ENCODE assay signal across 13 cellular contexts in genomic region chr15:50128266-50128665, GRCh38. TPM values are rescaled to one million over a fixed set of nuclear protein-coding genes. Genes with fewer than 3 reads are reported as not detected.
DNase-seq lines count a peak whose midpoint lies in the region; ATAC-seq, FAIRE-seq and TF ChIP-seq lines count a peak whose summit lies in the region.
"Had no signal": no experiment of that assay in that cellular context is flagged by ENCODE, and none has a peak within 500 bp of the region (broad histone marks: within the 10 kb centered on the region; RNA-seq: fewer than 3 reads in every experiment).

No MANE protein-coding gene starts in this region.

- DNase-seq in Ammon's horn (ENCODE audit: low spot score) = peak; percentile 77
- DNase-seq in M059J (ENCODE audit: low read depth) = peak; percentile 37
- DNase-seq in K562 (ENCODE audit: extremely low read depth in 1 of 4, low spot score in 3 of 4) = peak in 3 of 4 experiments; percentile 18 to 68 (median 33)
- peak; percentile 73 to 89 for DNase-seq in lower leg skin (ENCODE audit: low spot score in 2 of 2)
- DNase-seq in stimulated activated CD4-positive, alpha-beta T cell treated with anti-CD3 and anti-CD28 coated beads, Interleukin-2, amount 100 ng/mL, for 24 hours = no peak
- DNase-seq in NCI-H1930 (lab: John Stamatoyannopoulos, UW) = no peak
- DNase-seq: activated CD4-positive, alpha-beta memory T cell treated with anti-CD3 and anti-CD28 coated beads, Interleukin-2, amount 10 ng/mL, durations not matched to agents 7 days and 5 days; Karpas-422; kidney glomerular epithelial cell had no signal

- no peaks in the 10 kb centered on the region for H3K9me3 ChIP-seq in K562 (replicated peaks; ENCODE audit: control insufficient read depth, insufficient read depth, low read depth, low read length)

- H3K4me2 ChIP-seq in K562 (ENCODE audit: insufficient read depth, low read length) = no peak overlapping the region

- no TSS peak for BruUV-seq in K562 (replicated peaks; lab: Mats Ljungman, UMichigan)

- TF ChIP-seq CTCF in K562 (IDR thresholded peaks at IDR 0.05 in 2 of 3, conservative IDR thresholded peaks at IDR 0.05 in 1 of 3; ENCODE audit: insufficient read depth in 2 of 3, low read depth in 1 of 3, low read length in 3 of 3) (peak; percentile 27 to 58 (median 56); a peak in 5 of 6 replicates), lower leg skin (IDR thresholded peaks at IDR 0.05) (no peak)

- no peaks in the 10 kb centered on the region for H3K4me1 ChIP-seq in K562 (replicated peaks in 1 of 2; ENCODE audit: control insufficient read depth in 2 of 2, insufficient read depth in 2 of 2, low read length in 2 of 2)

- no peak overlapping the region for H3K27ac ChIP-seq in K562 (ENCODE audit: extremely low read depth, low read depth, low read length)
- H3K27ac ChIP-seq: BLaER1 treated with 17β-estradiol and CSF1 and Interleukin-3, amounts not matched to agents 10 nM and 100 nM had no signal

- no peaks in the 10 kb centered on the region for H4K20me1 ChIP-seq in K562 (replicated peaks; ENCODE audit: control insufficient read depth, insufficient read depth, low read length)
- H4K20me1 ChIP-seq: BLaER1 treated with 17β-estradiol and CSF1 and Interleukin-3, amounts not matched to agents 10 nM and 100 nM had no signal

- no peak overlapping the region for H2AFZ ChIP-seq in K562 (ENCODE audit: low read depth, low read length)

- TF ChIP-seq EP300 in K562 (IDR thresholded peaks at IDR 0.05; ENCODE audit: low read length) = no peak

- intact Hi-C loops in K562 (cut with micrococcal nuclease) (no loop called here), lower leg skin (cut with DNase I; ENCODE audit: low total_unique reads) (no loop called here)

- no peak for TF ChIP-seq POLR2A in K562 (conservative IDR thresholded peaks at IDR 0.05)
- TF ChIP-seq POLR2A in lower leg skin (IDR thresholded peaks at IDR 0.05) = no peak

- POLR2A ChIA-PET in K562 (lab: Yijun Ruan, JAX) = interaction anchor here (0.6 to 1.5 kb wide), 4 partner anchors 9 to 724 kb away, joined by 3 to 4 read pairs (median 4); partner anchors contain the start of gene ATP8B4

- H3K27me3 ChIP-seq in K562 (ENCODE audit: control insufficient read depth in 2 of 2, insufficient read depth in 2 of 2, low read length in 2 of 2) = no peaks in the 10 kb centered on the region
- H3K27me3 ChIP-seq: BLaER1 treated with 17β-estradiol and CSF1 and Interleukin-3, amounts not matched to agents 10 nM and 100 nM had no signal

- CTCF ChIA-PET in K562 (lab: Yijun Ruan, JAX; ENCODE audit: low intra/inter-chr PET ratio) = no interaction called here

- no peaks in the 10 kb centered on the region for H3K9me1 ChIP-seq in K562 (ENCODE audit: control insufficient read depth, insufficient read depth, low read length)

- peak; percentile 79 for FAIRE-seq in K562 (lab: Jason Lieb, UNC)

- in situ Hi-C loops in K562 (cut with MboI) = loop anchor here (25.0 kb wide), 1 partner anchor 1766 kb away; no protein-coding TSS in a partner anchor

- ATAC-seq in K562 (peak; percentile 75), HG03442 (IDR thresholded peaks at IDR 0.05; ENCODE audit: unreplicated experiment) (no peak), GM21381 (IDR thresholded peaks at IDR 0.05; ENCODE audit: unreplicated experiment) (no peak)
- ATAC-seq: Panc1 had no signal

- H3K4me3 ChIP-seq in K562 (no peak overlapping the region), lower leg skin (ENCODE audit: low read depth, poor library complexity, severe bottlenecking) (no peak overlapping the region)
- H3K4me3 ChIP-seq: BLaER1 treated with 17β-estradiol and CSF1 and Interleukin-3, amounts not matched to agents 10 nM and 100 nM had no signal

- no peak overlapping the region for H3K9ac ChIP-seq in K562 (ENCODE audit: insufficient read depth in 1 of 2, low read depth in 2 of 2, low read length in 2 of 2)
- H3K9ac ChIP-seq: BLaER1 treated with 17β-estradiol and CSF1 and Interleukin-3, amounts not matched to agents 10 nM and 100 nM had no signal

- H3K79me2 ChIP-seq in K562 (ENCODE audit: control insufficient read depth, insufficient read depth, low read length) = no peaks in the 10 kb centered on the region

- no peaks in the 10 kb centered on the region for H3K36me3 ChIP-seq in K562 (ENCODE audit: control insufficient read depth, insufficient read depth, low read length)
- H3K36me3 ChIP-seq: BLaER1 treated with 17β-estradiol and CSF1 and Interleukin-3, amounts not matched to agents 10 nM and 100 nM had no signal

- peak; percentile 34 to 55; a peak in 3 of 4 replicates for TF ChIP-seq RAD21 in K562 (CRISPR knock-in tag; conservative IDR thresholded peaks at IDR 0.05 in 1 of 2, IDR thresholded peaks at IDR 0.05 in 1 of 2)

TF ChIP-seq in K562, 482 proteins besides CTCF, POLR2A, EP300 and RAD21 (continues in another document):
- no peak for TF ChIP-seq ZFPM2 (CRISPR knock-in tag; IDR thresholded peaks at IDR 0.05)
- TF ChIP-seq RBFOX2 (IDR thresholded peaks at IDR 0.05; ENCODE audit: low read depth, low read length) = no peak
- TF ChIP-seq CTBP1 (IDR thresholded peaks at IDR 0.05; ENCODE audit: borderline replicate concordance) = peak; percentile 71; the same call in 1 of the 2 replicates
- 0 out of 2 replicates have a peak, but pooled peaks have one; percentile 7 for TF ChIP-seq JUND (IDR thresholded peaks at IDR 0.05; ENCODE audit: borderline replicate concordance, low read depth, low read length)
- TF ChIP-seq JUND (tag; IDR thresholded peaks at IDR 0.05; ENCODE audit: borderline replicate concordance, low read depth, low read length) = no peak; the same call in 2 of the 3 replicates
- no peak for TF ChIP-seq MIER1 (IDR thresholded peaks at IDR 0.05; ENCODE audit: low read depth)
- TF ChIP-seq, protein P1, sequence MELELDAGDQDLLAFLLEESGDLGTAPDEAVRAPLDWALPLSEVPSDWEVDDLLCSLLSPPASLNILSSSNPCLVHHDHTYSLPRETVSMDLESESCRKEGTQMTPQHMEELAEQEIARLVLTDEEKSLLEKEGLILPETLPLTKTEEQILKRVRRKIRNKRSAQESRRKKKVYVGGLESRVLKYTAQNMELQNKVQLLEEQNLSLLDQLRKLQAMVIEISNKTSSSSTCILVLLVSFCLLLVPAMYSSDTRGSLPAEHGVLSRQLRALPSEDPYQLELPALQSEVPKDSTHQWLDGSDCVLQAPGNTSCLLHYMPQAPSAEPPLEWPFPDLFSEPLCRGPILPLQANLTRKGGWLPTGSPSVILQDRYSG (tag; conservative IDR thresholded peaks at IDR 0.05; ENCODE audit: low read depth) = no peak
- TF ChIP-seq, protein P2, sequence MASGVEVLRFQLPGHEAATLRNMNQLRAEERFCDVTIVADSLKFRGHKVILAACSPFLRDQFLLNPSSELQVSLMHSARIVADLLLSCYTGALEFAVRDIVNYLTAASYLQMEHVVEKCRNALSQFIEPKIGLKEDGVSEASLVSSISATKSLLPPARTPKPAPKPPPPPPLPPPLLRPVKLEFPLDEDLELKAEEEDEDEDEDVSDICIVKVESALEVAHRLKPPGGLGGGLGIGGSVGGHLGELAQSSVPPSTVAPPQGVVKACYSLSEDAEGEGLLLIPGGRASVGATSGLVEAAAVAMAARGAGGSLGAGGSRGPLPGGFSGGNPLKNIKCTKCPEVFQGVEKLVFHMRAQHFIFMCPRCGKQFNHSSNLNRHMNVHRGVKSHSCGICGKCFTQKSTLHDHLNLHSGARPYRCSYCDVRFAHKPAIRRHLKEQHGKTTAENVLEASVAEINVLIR (CRISPR knock-in tag; IDR thresholded peaks at IDR 0.05) = no peak
- no peak for TF ChIP-seq ZNF436 (CRISPR knock-in tag; IDR thresholded peaks at IDR 0.05)

RNA-seq across cellular contexts. Expression of gene ATP8B4, which starts 9.2 kb away (rescaled TPM):
- 0.89 and 2.1 TPM in 2 replicates for total RNA-seq in M059J (2014; rRNA removed; shearing (Covaris generic))
- 0.25 and 0.76 TPM in 2 replicates for total RNA-seq in K562 (2011; cell fraction: chromatin; rRNA removed; ENCODE audit: low replicate concordance)
- total RNA-seq in K562 (2011; cell fraction: nucleolus; rRNA removed) = 0.33 TPM in 1 of 2 replicates, not detected in the other
- 0.15 and 0.92 TPM in 2 replicates for total RNA-seq in K562 (2011; cell fraction: nucleoplasm; rRNA removed)
- total RNA-seq in K562 (2014; rRNA removed) (0.54 and 0.65 TPM in 2 replicates), K562 (2014; rRNA removed; fragmentation: Illumina TruSeq; extraction: Trizol) (0.44 and 0.99 TPM in 2 replicates), K562 (2015; rRNA removed; fragmentation: Illumina TruSeq; extraction: Trizol) (1.6 and 2.5 TPM in 2 replicates), K562 (2021) (0.51 and 0.69 TPM in 2 replicates), lower leg skin (1 to 10 TPM; 1.9 to 6.3 (median 2.9) TPM)
- polyA plus RNA-seq in K562 (2011; rRNA removed) (0.15 and 0.18 TPM in 2 replicates), K562 (2014; fragmentation: Illumina TruSeq; extraction: Trizol) (0.15 and 0.40 TPM in 2 replicates), K562 (2014; fragmentation: Nextera tagmentation; extraction: Ambion mirVana) (under 1 TPM; 0.14 to 0.15 TPM), K562 (2014; rRNA removed) (0.48 and 0.88 TPM in 2 replicates)
- 0.03 TPM in 1 of 2 replicates, not detected in the other for polyA plus RNA-seq in K562 (2011; cell fraction: cytosol; rRNA removed)
- 0.27 and 0.41 TPM in 2 replicates for polyA plus RNA-seq in K562 (2011; cell fraction: nucleus; rRNA removed)
- polyA plus RNA-seq in K562 (2012) = 0.49 and 1.9 TPM in 2 replicates
- 0.24 and 0.42 TPM in 2 replicates for polyA minus RNA-seq in K562 (2011; rRNA and poly(A)+ RNA removed)
- not detected in 2 replicates for polyA minus RNA-seq in K562 (2011; cell fraction: cytosol; rRNA and poly(A)+ RNA removed)
- polyA minus RNA-seq in K562 (2011; cell fraction: nucleus; rRNA and poly(A)+ RNA removed) = 0.81 and 0.89 TPM in 2 replicates

RNA-seq across cellular contexts. Expression of gene SLC27A2, which starts 53.7 kb away (rescaled TPM):
- 43.0 and 60.3 TPM in 2 replicates for total RNA-seq in M059J (2014; rRNA removed; shearing (Covaris generic))
- 18.7 and 19.9 TPM in 2 replicates for total RNA-seq in K562 (2011; cell fraction: chromatin; rRNA removed; ENCODE audit: low replicate concordance)
- 25.3 and 28.2 TPM in 2 replicates for total RNA-seq in K562 (2011; cell fraction: nucleolus; rRNA removed)
- 18.4 and 21.5 TPM in 2 replicates for total RNA-seq in K562 (2011; cell fraction: nucleoplasm; rRNA removed)
- 28.0 and 29.3 TPM in 2 replicates for total RNA-seq in K562 (2014; rRNA removed)
- 22.7 and 25.0 TPM in 2 replicates for total RNA-seq in K562 (2014; rRNA removed; fragmentation: Illumina TruSeq; extraction: Trizol)
- total RNA-seq in K562 (2015; rRNA removed; fragmentation: Illumina TruSeq; extraction: Trizol) = 33.1 and 38.0 TPM in 2 replicates
- 20.9 and 24.4 TPM in 2 replicates for total RNA-seq in K562 (2021)
- 17.5 and 17.8 TPM in 2 replicates for polyA plus RNA-seq in K562 (2011; rRNA removed)
- polyA plus RNA-seq in K562 (2011; cell fraction: cytosol; rRNA removed) = 12.9 and 18.4 TPM in 2 replicates
- 8.3 and 8.7 TPM in 2 replicates for polyA plus RNA-seq in K562 (2011; cell fraction: nucleus; rRNA removed)
- polyA plus RNA-seq in K562 (2012) = 20.3 and 44.3 TPM in 2 replicates
- 18.8 and 24.2 TPM in 2 replicates for polyA plus RNA-seq in K562 (2014; fragmentation: Illumina TruSeq; extraction: Trizol)
- polyA plus RNA-seq in K562 (2014; fragmentation: Nextera tagmentation; extraction: Ambion mirVana) = 1 to 10 TPM; 4.9 to 6.8 TPM
- 16.6 and 27.7 TPM in 2 replicates for polyA plus RNA-seq in K562 (2014; rRNA removed)
- 27.3 and 31.1 TPM in 2 replicates for polyA minus RNA-seq in K562 (2011; rRNA and poly(A)+ RNA removed)
- polyA minus RNA-seq in K562 (2011; cell fraction: cytosol; rRNA and poly(A)+ RNA removed) = 15.9 and 19.0 TPM in 2 replicates
- 11.8 and 13.1 TPM in 2 replicates for polyA minus RNA-seq in K562 (2011; cell fraction: nucleus; rRNA and poly(A)+ RNA removed)
- total RNA-seq in lower leg skin = 1 to 10 TPM in 2 of 4 donors, under 1 TPM in 2; 0.53 to 4.1 (median 1.3) TPM

Comparison
In these comparisons a context has a peak if more than half of its experiments do, and no peak if none do; other contexts are left out.
1. DNase-seq: peak in Ammon's horn (single experiment), M059J (single experiment), K562 (3 of 4) and lower leg skin (2 of 2); none in stimulated activated CD4-positive, alpha-beta T cell treated with anti-CD3 and anti-CD28 coated beads, Interleukin-2, amount 100 ng/mL, for 24 hours (0 of 2) and NCI-H1930 (0 of 2).
2. CTCF ChIP-seq: peak in K562 (3 of 3); none in lower leg skin (0 of 3).